ENCODE assay signal across 1 cellular context in the genomic region with DNA sequence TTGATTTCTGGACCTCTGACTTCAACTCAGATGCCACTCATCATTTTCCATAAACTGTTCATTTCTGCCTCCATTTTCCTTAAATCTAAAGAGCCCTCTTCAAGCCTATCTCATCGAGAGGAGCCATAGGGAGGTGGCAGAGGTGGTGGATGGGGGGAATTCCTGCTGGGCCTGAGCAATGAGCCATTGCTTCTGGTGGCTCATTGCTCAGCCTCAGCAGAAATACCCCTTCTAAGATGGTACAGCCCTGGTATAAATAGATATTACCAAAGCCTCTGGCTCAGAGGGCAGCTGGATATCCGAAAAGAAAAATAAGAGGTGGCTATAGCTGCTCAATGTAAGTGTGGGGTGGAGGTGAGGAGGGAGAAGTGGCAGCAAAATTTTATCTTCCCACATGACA.
TF ChIP-seq lines count a peak whose summit lies in the region.

No MANE protein-coding gene starts in this region.

TF ChIP-seq in WTC11, 78 proteins besides CTCF, POLR2A, EP300 and RAD21 (continued from another document):
- TF ChIP-seq, protein P1, sequence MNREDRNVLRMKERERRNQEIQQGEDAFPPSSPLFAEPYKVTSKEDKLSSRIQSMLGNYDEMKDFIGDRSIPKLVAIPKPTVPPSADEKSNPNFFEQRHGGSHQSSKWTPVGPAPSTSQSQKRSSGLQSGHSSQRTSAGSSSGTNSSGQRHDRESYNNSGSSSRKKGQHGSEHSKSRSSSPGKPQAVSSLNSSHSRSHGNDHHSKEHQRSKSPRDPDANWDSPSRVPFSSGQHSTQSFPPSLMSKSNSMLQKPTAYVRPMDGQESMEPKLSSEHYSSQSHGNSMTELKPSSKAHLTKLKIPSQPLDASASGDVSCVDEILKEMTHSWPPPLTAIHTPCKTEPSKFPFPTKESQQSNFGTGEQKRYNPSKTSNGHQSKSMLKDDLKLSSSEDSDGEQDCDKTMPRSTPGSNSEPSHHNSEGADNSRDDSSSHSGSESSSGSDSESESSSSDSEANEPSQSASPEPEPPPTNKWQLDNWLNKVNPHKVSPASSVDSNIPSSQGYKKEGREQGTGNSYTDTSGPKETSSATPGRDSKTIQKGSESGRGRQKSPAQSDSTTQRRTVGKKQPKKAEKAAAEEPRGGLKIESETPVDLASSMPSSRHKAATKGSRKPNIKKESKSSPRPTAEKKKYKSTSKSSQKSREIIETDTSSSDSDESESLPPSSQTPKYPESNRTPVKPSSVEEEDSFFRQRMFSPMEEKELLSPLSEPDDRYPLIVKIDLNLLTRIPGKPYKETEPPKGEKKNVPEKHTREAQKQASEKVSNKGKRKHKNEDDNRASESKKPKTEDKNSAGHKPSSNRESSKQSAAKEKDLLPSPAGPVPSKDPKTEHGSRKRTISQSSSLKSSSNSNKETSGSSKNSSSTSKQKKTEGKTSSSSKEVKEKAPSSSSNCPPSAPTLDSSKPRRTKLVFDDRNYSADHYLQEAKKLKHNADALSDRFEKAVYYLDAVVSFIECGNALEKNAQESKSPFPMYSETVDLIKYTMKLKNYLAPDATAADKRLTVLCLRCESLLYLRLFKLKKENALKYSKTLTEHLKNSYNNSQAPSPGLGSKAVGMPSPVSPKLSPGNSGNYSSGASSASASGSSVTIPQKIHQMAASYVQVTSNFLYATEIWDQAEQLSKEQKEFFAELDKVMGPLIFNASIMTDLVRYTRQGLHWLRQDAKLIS (CRISPR knock-in tag; IDR thresholded peaks at IDR 0.05; ENCODE audit: borderline replicate concordance) = no peak
- no peak for TF ChIP-seq ARID4B (CRISPR knock-in tag; IDR thresholded peaks at IDR 0.05; ENCODE audit: borderline replicate concordance)
- TF ChIP-seq ATF1 (CRISPR knock-in tag; IDR thresholded peaks at IDR 0.05) = no peak
- TF ChIP-seq HMGA2 (CRISPR knock-in tag; IDR thresholded peaks at IDR 0.05) = no peak
TF ChIP-seq in WTC11: peak in this region for 0.
